In the genomic region with DNA sequence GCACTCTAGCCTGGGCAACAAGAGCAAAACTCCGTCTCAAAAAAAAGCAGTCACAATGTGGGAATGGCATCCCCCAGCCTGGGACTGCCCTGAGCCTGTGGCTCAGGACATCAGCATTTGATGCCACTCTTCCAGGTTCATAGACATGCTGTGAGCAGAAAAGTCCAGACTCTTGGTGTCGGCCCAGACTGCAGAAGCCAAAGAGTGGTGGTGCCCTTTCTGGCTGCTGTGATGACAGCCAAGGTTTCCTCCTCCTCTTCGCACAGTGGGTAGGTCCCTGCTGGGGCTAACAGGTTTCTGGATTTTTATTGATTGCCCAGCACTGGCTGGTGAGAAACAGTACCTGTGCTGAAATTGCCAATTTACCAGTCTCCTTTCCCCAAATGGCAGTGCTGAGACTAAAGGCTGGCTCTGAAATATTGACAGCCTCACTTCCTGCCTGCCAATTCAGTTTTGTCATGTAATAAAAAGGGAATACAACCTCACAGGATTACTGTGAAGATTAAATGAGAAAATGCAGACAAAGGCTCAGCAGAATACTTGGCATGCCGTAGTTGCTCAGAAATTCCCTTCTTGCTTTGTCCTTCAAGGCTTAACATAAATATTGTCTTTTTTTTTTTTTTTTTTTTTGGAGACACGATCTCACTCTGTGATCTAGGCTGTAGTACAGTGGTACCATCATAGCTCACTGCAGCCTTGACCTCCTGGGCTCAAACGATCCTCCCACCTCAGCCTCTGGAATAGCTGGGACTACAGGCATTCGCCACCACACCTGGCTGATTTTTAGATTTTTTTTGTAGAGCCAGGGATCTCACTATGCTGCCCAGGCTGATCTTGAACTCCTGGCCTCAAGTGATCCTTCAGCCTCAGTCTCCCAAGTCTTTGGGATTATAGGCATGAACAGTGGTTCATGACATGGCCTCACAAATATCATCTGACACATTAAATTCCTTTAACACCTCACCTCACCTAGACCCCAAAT, we compare ENCODE assay signal across 25 cellular contexts. TPM values are rescaled to one million over a fixed set of nuclear protein-coding genes. Genes with fewer than 3 reads are reported as not detected.
DNase-seq lines count a peak whose midpoint lies in the region; ATAC-seq, FAIRE-seq and TF ChIP-seq lines count a peak whose summit lies in the region.
"Had no signal": no experiment of that assay in that cellular context is flagged by ENCODE, and none has a peak within 500 bp of the region (broad histone marks: within the 10 kb centered on the region; RNA-seq: fewer than 3 reads in every experiment).

No MANE protein-coding gene starts in this region.

- intact Hi-C loops in natural killer cell (cut with micrococcal nuclease) (no loop called here), adrenal gland (cut with DNase I) (no loop called here)

- H3K36me3 ChIP-seq in OCI-LY1 (ENCODE audit: insufficient read depth, low read length) (no peaks in the 10 kb centered on the region), thymus (ENCODE audit: control insufficient read depth, insufficient read depth) (no peaks in the 10 kb centered on the region), adrenal gland (replicated peaks in 1 of 2) (no peaks in the 10 kb centered on the region)
- H3K36me3 ChIP-seq: BLaER1 treated with 17β-estradiol and CSF1 and Interleukin-3, amounts not matched to agents 10 nM and 100 nM; left ventricle myocardium inferior; suprapubic skin; vagina had no signal

- peaks cover 37% of the 10 kb centered on the region for H3K4me1 ChIP-seq in OCI-LY1 (ENCODE audit: insufficient read depth, low read length, severe bottlenecking)
- no peaks in the 10 kb centered on the region for H3K4me1 ChIP-seq in thymus (ENCODE audit: control insufficient read depth, insufficient read depth, low read length)
- no peaks in the 10 kb centered on the region for H3K4me1 ChIP-seq in adrenal gland (replicated peaks in 1 of 2)
- H3K4me1 ChIP-seq: left ventricle myocardium inferior, suprapubic skin, vagina had no signal

- H3K9me2 ChIP-seq in OCI-LY1 (ENCODE audit: low read depth, low read length): no peaks in the 10 kb centered on the region

- no peak for TF ChIP-seq POLR2A in adrenal gland (IDR thresholded peaks at IDR 0.05)

- FAIRE-seq in RCC 7860 (lab: Jason Lieb, UNC): no peak

- H3K4me3 Mint-ChIP-seq in natural killer cell treated with Interleukin-12 subunit alpha and Interleukin-12 subunit beta and Interleukin-15 and Interleukin-18, amount 100 ng/mL, for 72 hours: no peak overlapping the region
- H3K4me3 Mint-ChIP-seq in natural killer cell (no peak overlapping the region), memory B cell (no peak overlapping the region)
- H3K4me3 Mint-ChIP-seq: activated T-cell treated with anti-CD3 and anti-CD28 coated beads, Interleukin-2, amount 50 U/mL, for 24 hours; mesothelial cell of epicardium; nephron progenitor cell; stimulated activated effector memory CD8-positive, alpha-beta T cell treated with anti-CD3 and anti-CD28 coated beads, Interleukin-12 subunit alpha, Interleukin-12 subunit beta, amount 100 ng/mL, for 72 hours had no signal

- WGBS in thymus: 94% methylated on average over 7 of the region's 7 CpGs
- WGBS in adrenal gland, 4 donors: 60 to 68% (median 67%) methylated on average over 5 to 7 of the region's 7 CpGs

- DNase-seq in natural killer cell treated with Interleukin-12 subunit alpha and Interleukin-12 subunit beta and Interleukin-15 and Interleukin-18, amount 100 ng/mL, for 72 hours (ENCODE audit: low spot score): peak; percentile 51
- DNase-seq in natural killer cell: no peak
- DNase-seq in memory B cell (ENCODE audit: low spot score in 2 of 2): no peak
- no peak for DNase-seq in RCC 7860 (ENCODE audit: low spot score)
- DNase-seq in Ammon's horn (ENCODE audit: low spot score): no peak
- no peak for DNase-seq in adrenal gland
- DNase-seq: activated CD8-positive, alpha-beta memory T cell treated with anti-CD3 and anti-CD28 coated beads for 24 hours; activated naive CD4-positive, alpha-beta T cell; activated T-cell treated with anti-CD3 and anti-CD28 coated beads, Interleukin-2, amount 50 U/mL, for 24 hours; amniotic stem cell; hypothalamus; left ventricle myocardium inferior; nephron progenitor cell; T-helper 1 cell had no signal

- H3K27me3 ChIP-seq in OCI-LY1 (ENCODE audit: insufficient read depth, low read length): no peaks in the 10 kb centered on the region
- no peaks in the 10 kb centered on the region for H3K27me3 ChIP-seq in thymus (ENCODE audit: control insufficient read depth, insufficient read depth)
- no peaks in the 10 kb centered on the region for H3K27me3 ChIP-seq in adrenal gland
- H3K27me3 ChIP-seq: BLaER1 treated with 17β-estradiol and CSF1 and Interleukin-3, amounts not matched to agents 10 nM and 100 nM; suprapubic skin; vagina had no signal

- H3K4me1 Mint-ChIP-seq in natural killer cell treated with Interleukin-12 subunit alpha and Interleukin-12 subunit beta and Interleukin-15 and Interleukin-18, amount 100 ng/mL, for 72 hours (ENCODE audit: low read depth in 2 of 2): peaks cover 4 to 5% of the 10 kb centered on the region in 2 donors
- H3K4me1 Mint-ChIP-seq in natural killer cell (peaks cover 0 to 9% of the 10 kb centered on the region in 2 donors), memory B cell (peaks cover 19% of the 10 kb centered on the region)

- no peaks in the 10 kb centered on the region for H4K20me1 ChIP-seq in OCI-LY1 (ENCODE audit: insufficient read depth, low read length)

- peak overlapping the region; percentile 48 for H3K4me2 ChIP-seq in OCI-LY1 (ENCODE audit: low read length)
- H3K4me2 ChIP-seq: smooth muscle cell had no signal

- H3K4me3 ChIP-seq in OCI-LY1 (ENCODE audit: low read depth, low read length, poor library complexity, severe bottlenecking) (peak overlapping the region; percentile 27), thymus (ENCODE audit: low read length) (no peak overlapping the region), adrenal gland (no peak overlapping the region)
- H3K4me3 ChIP-seq: BLaER1 treated with 17β-estradiol and CSF1 and Interleukin-3, amounts not matched to agents 10 nM and 100 nM; coronary artery; left ventricle myocardium inferior; smooth muscle cell; suprapubic skin; vagina had no signal

- H3K27ac ChIP-seq in OCI-LY1 (ENCODE audit: low read depth, low read length, poor library complexity, severe bottlenecking): peak overlapping the region; percentile 81
- peak overlapping the region; percentile 40 for H3K27ac ChIP-seq in thymus (ENCODE audit: low read depth)
- H3K27ac ChIP-seq in adrenal gland: no peak overlapping the region
- H3K27ac ChIP-seq: BLaER1 treated with 17β-estradiol and CSF1 and Interleukin-3, amounts not matched to agents 10 nM and 100 nM; coronary artery; left ventricle myocardium inferior; suprapubic skin; vagina had no signal

- no peaks in the 10 kb centered on the region for H3F3A ChIP-seq in OCI-LY1 (ENCODE audit: insufficient read depth, low read length)

- H3K9me3 ChIP-seq in OCI-LY1 (ENCODE audit: low read length): no peaks in the 10 kb centered on the region
- no peaks in the 10 kb centered on the region for H3K9me3 ChIP-seq in thymus (ENCODE audit: control insufficient read depth)
- H3K9me3 ChIP-seq in adrenal gland (replicated peaks in 1 of 3): no peaks in the 10 kb centered on the region
- H3K9me3 ChIP-seq: BLaER1 treated with 17β-estradiol and CSF1 and Interleukin-3, amounts not matched to agents 10 nM and 100 nM; left ventricle myocardium inferior; suprapubic skin; vagina had no signal

- H3K9me3 Mint-ChIP-seq in natural killer cell treated with Interleukin-12 subunit alpha and Interleukin-12 subunit beta and Interleukin-15 and Interleukin-18, amount 100 ng/mL, for 72 hours: no peaks in the 10 kb centered on the region
- H3K9me3 Mint-ChIP-seq in natural killer cell (no peaks in the 10 kb centered on the region), memory B cell (no peaks in the 10 kb centered on the region)
- H3K9me3 Mint-ChIP-seq: activated T-cell treated with anti-CD3 and anti-CD28 coated beads, Interleukin-2, amount 50 U/mL, for 24 hours; mesothelial cell of epicardium; nephron progenitor cell; stimulated activated effector memory CD8-positive, alpha-beta T cell treated with anti-CD3 and anti-CD28 coated beads, Interleukin-12 subunit alpha, Interleukin-12 subunit beta, amount 100 ng/mL, for 72 hours had no signal

- no peaks in the 10 kb centered on the region for H3K27me3 Mint-ChIP-seq in natural killer cell treated with Interleukin-12 subunit alpha and Interleukin-12 subunit beta and Interleukin-15 and Interleukin-18, amount 100 ng/mL, for 72 hours
- H3K27me3 Mint-ChIP-seq in natural killer cell (ENCODE audit: low read depth in 2 of 2): no peaks in the 10 kb centered on the region
- no peaks in the 10 kb centered on the region for H3K27me3 Mint-ChIP-seq in memory B cell
- H3K27me3 Mint-ChIP-seq: activated T-cell treated with anti-CD3 and anti-CD28 coated beads, Interleukin-2, amount 50 U/mL, for 24 hours had no signal

- ATAC-seq in natural killer cell treated with Interleukin-12 subunit alpha and Interleukin-12 subunit beta and Interleukin-15 and Interleukin-18, amount 100 ng/mL, for 72 hours: peak in 1 of 2 donors; percentile 28
- ATAC-seq in natural killer cell: no peak
- peak; percentile 26 for ATAC-seq in memory B cell (ENCODE audit: low read depth)
- ATAC-seq: stimulated activated effector memory CD8-positive, alpha-beta T cell treated with anti-CD3 and anti-CD28 coated beads, Interleukin-12 subunit alpha, Interleukin-12 subunit beta, amount 100 ng/mL, for 72 hours had no signal

- no peaks in the 10 kb centered on the region for H3K36me3 Mint-ChIP-seq in natural killer cell treated with Interleukin-12 subunit alpha and Interleukin-12 subunit beta and Interleukin-15 and Interleukin-18, amount 100 ng/mL, for 72 hours
- H3K36me3 Mint-ChIP-seq in natural killer cell (no peaks in the 10 kb centered on the region), memory B cell (no peaks in the 10 kb centered on the region)
- H3K36me3 Mint-ChIP-seq: mesothelial cell of epicardium had no signal

- no peaks in the 10 kb centered on the region for H3K79me2 ChIP-seq in OCI-LY1 (ENCODE audit: insufficient read depth, low read length)

- TF ChIP-seq CTCF in natural killer cell (IDR thresholded peaks at IDR 0.05): no peak
- TF ChIP-seq CTCF in OCI-LY1 (IDR thresholded peaks at IDR 0.05; ENCODE audit: low read length): no peak
- no peak for TF ChIP-seq CTCF in adrenal gland (IDR thresholded peaks at IDR 0.05)

- no peak overlapping the region for H2AFZ ChIP-seq in OCI-LY1 (ENCODE audit: low read length)

- no peak overlapping the region for H3K27ac Mint-ChIP-seq in natural killer cell treated with Interleukin-12 subunit alpha and Interleukin-12 subunit beta and Interleukin-15 and Interleukin-18, amount 100 ng/mL, for 72 hours
- H3K27ac Mint-ChIP-seq in natural killer cell (peak overlapping the region in 1 of 2 donors; percentile 35), memory B cell (no peak overlapping the region)
- H3K27ac Mint-ChIP-seq: mesothelial cell of epicardium; stimulated activated effector memory CD8-positive, alpha-beta T cell treated with anti-CD3 and anti-CD28 coated beads, Interleukin-12 subunit alpha, Interleukin-12 subunit beta, amount 100 ng/mL, for 72 hours had no signal

- H3K9ac ChIP-seq in OCI-LY1 (ENCODE audit: low read length): peak overlapping the region; percentile 54
- H3K9ac ChIP-seq: BLaER1 treated with 17β-estradiol and CSF1 and Interleukin-3, amounts not matched to agents 10 nM and 100 nM had no signal

RNA-seq across cellular contexts. Expression of a gene that starts 15.5 kb away (rescaled TPM):
- total RNA-seq in natural killer cell treated with Interleukin-12 subunit alpha and Interleukin-12 subunit beta and Interleukin-15 and Interleukin-18, amount 100 ng/mL, for 72 hours: 10 to 100 TPM; 55.3 to 82.5 TPM
- 10 to 100 TPM; 58.2 to 76.4 (median 64.7) TPM for total RNA-seq in natural killer cell
- polyA plus RNA-seq in thymus: 19.5 TPM
- total RNA-seq in adrenal gland: 10 to 100 TPM; 40.6 to 63.6 (median 56.2) TPM
- 10 to 100 TPM in 1 of 3 donors, 1 to 10 TPM in 2; 7.6 to 49.8 (median 8.1) TPM for polyA plus RNA-seq in adrenal gland

RNA-seq across cellular contexts. Expression of a gene that starts 51.8 kb away (rescaled TPM):
- total RNA-seq in natural killer cell treated with Interleukin-12 subunit alpha and Interleukin-12 subunit beta and Interleukin-15 and Interleukin-18, amount 100 ng/mL, for 72 hours: 1 to 10 TPM; 1.1 to 1.9 TPM
- total RNA-seq in natural killer cell: 1 to 10 TPM; 1.2 to 2.1 (median 1.9) TPM
- polyA plus RNA-seq in thymus: 11.5 TPM
- 10 to 100 TPM in 2 of 8 donors, 1 to 10 TPM in 6; 1.1 to 10.5 (median 5.5) TPM for total RNA-seq in adrenal gland
- 1 to 10 TPM in 2 of 3 donors, under 1 TPM in 1; 0.53 to 3.8 (median 2.6) TPM for polyA plus RNA-seq in adrenal gland
- total RNA-seq: mesothelial cell of epicardium, NCI-H460, SK-MEL-5, smooth muscle cell, vagina had no signal
- polyA plus RNA-seq: smooth muscle cell had no signal

Comparison
In these comparisons a context has a peak if more than half of its experiments do, and no peak if none do; other contexts are left out.
1. H3K27ac ChIP-seq: peak in OCI-LY1 (single experiment) and thymus (single experiment); none in adrenal gland (0 of 5).